In genomic region chr20:33981964-33982363, GRCh38 we compare ENCODE assay signal across 27 cellular contexts.
"Had no signal": no experiment of that assay in that cellular context is flagged by ENCODE, and none has a peak within 500 bp of the region (broad histone marks: within the 10 kb centered on the region; RNA-seq: fewer than 3 reads in every experiment).

No MANE protein-coding gene starts in this region.

- H3K36me3 ChIP-seq: ascending aorta, Peyer's patch, SJCRH30 had no signal

- FAIRE-seq: TTC549 had no signal

- H3K27me3 ChIP-seq: ascending aorta, Peyer's patch had no signal

- H3K9me3 ChIP-seq: ascending aorta, Peyer's patch, SJCRH30 had no signal

- ATAC-seq: activated naive CD4-positive, alpha-beta T cell treated with anti-CD3 and anti-CD28 coated beads, Interleukin-2, amount 50 U/mL, for 72 hours; activated naive CD8-positive, alpha-beta T cell treated with anti-CD3 and anti-CD28 coated beads, Interleukin-2, amount 50 U/mL, for 24 hours; activated T-cell treated with anti-CD3 and anti-CD28 coated beads, Interleukin-2, amount 50 U/mL, for 4 hours had no signal

- DNase-seq: activated CD4-positive, alpha-beta memory T cell treated with anti-CD3 and anti-CD28 coated beads for 36 hours; activated CD4-positive, alpha-beta T cell treated with anti-CD3 and anti-CD28 coated beads, Interleukin-2, amount 10 ng/mL, durations not matched to agents 7 days and 5 days; activated CD4-positive, CD25-positive, alpha-beta regulatory T cell; activated CD8-positive, alpha-beta memory T cell treated with anti-CD3 and anti-CD28 coated beads for 24 hours; activated effector memory CD4-positive, alpha-beta T cell treated with anti-CD3 and anti-CD28 coated beads, Interleukin-2, amount 50 U/mL, for 16 hours; activated naive CD4-positive, alpha-beta T cell treated with Interleukin-2 at 50 U/mL for 16 hours; activated naive CD8-positive, alpha-beta T cell treated with anti-CD3 and anti-CD28 coated beads, Interleukin-2, amount 50 U/mL, for 24 hours; activated T-cell treated with anti-CD3 and anti-CD28 coated beads, Interleukin-2, amount 50 U/mL, for 4 hours; amniotic stem cell; MV-4-11; NCI-H1092 treated with DMSO at 0.1 percent for 48 hours; NCI-H1417 treated with DMSO at 0.1 percent for 48 hours; NCI-H1694 treated with DMSO at 0.1 percent for 48 hours; NCI-H2029 treated with DMSO at 0.1 percent for 48 hours; NCI-H345; NCI-H510A; NCI-H526 treated with DMSO at 0.1 percent for 48 hours; NCI-H82; Peyer's patch; Right ventricle myocardium superior; SJCRH30; T-helper 9 cell had no signal

- H3K4me1 ChIP-seq: ascending aorta, Peyer's patch, SJCRH30 had no signal

- H3K4me3 ChIP-seq: ascending aorta, Peyer's patch, SJCRH30 had no signal

- H3K27ac ChIP-seq: ascending aorta, Peyer's patch, RWPE1, SJCRH30, VCaP had no signal
